Comparison of ENCODE assay signal across 31 cellular contexts in the genomic region with DNA sequence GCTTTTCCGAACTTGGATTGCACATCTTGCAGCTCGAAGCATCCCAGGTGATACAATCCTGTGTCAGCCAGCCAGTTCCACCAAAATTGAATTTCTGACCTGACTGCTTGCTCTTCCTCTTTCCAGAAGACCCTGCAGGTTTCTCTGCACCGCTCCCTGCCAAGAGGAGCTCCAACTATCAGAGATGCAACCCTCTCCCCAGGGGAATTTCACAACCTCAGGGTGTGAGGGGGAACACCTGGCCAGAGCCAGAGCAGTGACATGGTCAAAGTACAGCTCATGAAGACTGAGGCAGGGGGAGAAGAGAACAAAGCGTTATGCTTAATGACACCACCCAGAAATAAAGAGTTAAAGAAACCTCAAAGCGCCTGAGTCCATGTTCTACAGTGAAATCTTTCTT. TPM values are rescaled to one million over a fixed set of nuclear protein-coding genes. Genes with fewer than 3 reads are reported as not detected.
"Had no signal": no experiment of that assay in that cellular context is flagged by ENCODE, and none has a peak within 500 bp of the region (broad histone marks: within the 10 kb centered on the region; RNA-seq: fewer than 3 reads in every experiment).

No MANE protein-coding gene starts in this region.

- H3K36me3 ChIP-seq: SJCRH30, WERI-Rb-1 had no signal

- H3K4me3 ChIP-seq: SJCRH30, SK-N-MC had no signal

- H3K27ac ChIP-seq: SJCRH30, SK-N-MC, WERI-Rb-1 had no signal

- H3K9me3 ChIP-seq: SJCRH30 had no signal

- ATAC-seq: activated CD8-positive, alpha-beta T cell treated with anti-CD3 and anti-CD28 coated beads, Interleukin-2, amount 10 ng/mL, durations not matched to agents 7 days and 5 days; Panc1 had no signal

- DNase-seq: activated CD4-positive, alpha-beta T cell treated with anti-CD3 and anti-CD28 coated beads, Interleukin-2, amount 10 ng/mL, durations not matched to agents 24 days and 14 days; activated CD4-positive, alpha-beta T cell treated with anti-CD3 and anti-CD28 coated beads, Interleukin-2, amount 50 U/mL, for 4 hours; activated CD8-positive, alpha-beta T cell treated with anti-CD3 and anti-CD28 coated beads, Interleukin-2, amount 10 ng/mL, durations not matched to agents 7 days and 5 days; activated gamma-delta T cell; activated naive CD4-positive, alpha-beta T cell treated with Interleukin-2 at 50 U/mL for 16 hours; activated naive CD8-positive, alpha-beta T cell treated with anti-CD3 and anti-CD28 coated beads, Interleukin-2, amount 10 ng/mL, durations not matched to agents 7 days and 5 days; activated T-cell treated with anti-CD3 and anti-CD28 coated beads, Interleukin-2, amount 50 U/mL, for 24 hours; amygdala; caudate nucleus; cerebellar nuclear complex; Karpas-422; KBM-7; NCI-H1048; NCI-H1105 treated with DMSO at 0.1 percent for 48 hours; NCI-H1436; NCI-H1694; NCI-H1930; NCI-H2081 treated with DMSO at 0.1 percent for 48 hours; NCI-H345; NCI-H524 treated with DMSO at 0.1 percent for 48 hours; NK-92 treated with Interleukin-12 subunit alpha and Interleukin-12 subunit beta, amount 100 ng/mL, for 24 hours; SHP77; SJCRH30; T1000; WERI-Rb-1 had no signal

- H3K27me3 ChIP-seq: SJCRH30 had no signal

RNA-seq across cellular contexts. Expression of gene ZNF423, which starts 25.0 kb away (rescaled TPM):
- total RNA-seq: activated CD4-positive, alpha-beta T cell treated with anti-CD3 and anti-CD28 coated beads, Interleukin-2, amount 10 ng/mL, durations not matched to agents 24 days and 14 days; activated CD8-positive, alpha-beta T cell treated with anti-CD3 and anti-CD28 coated beads, Interleukin-2, amount 10 ng/mL, durations not matched to agents 7 days and 5 days; activated T-helper 2 cell treated with anti-CD3 and anti-CD28 coated beads, Interferon-gamma antibody, Interleukin-2, Interleukin-4, amounts not matched to agents 10 μg/mL and 5 μg/mL and 100 μg/mL, durations not matched to agents 14 hours and 24 hours and 36 hours; MCF 10A; NCI-H460; T-helper 1 cell treated with Interleukin-12 subunit alpha and Interleukin-12 subunit beta and Interleukin-4 antibody, amounts not matched to agents 30 ng/mL and 1 ng/mL, for 36 hours had no signal
